1 cellular context compared by ENCODE assay signal in genomic region chr4:53121304-53121865, GRCh38.
TF ChIP-seq lines count a peak whose summit lies in the region.

No MANE protein-coding gene starts in this region.

TF ChIP-seq in IMR-90, 13 proteins besides CTCF, POLR2A, EP300 and RAD21:
- TF ChIP-seq FOS (IDR thresholded peaks at IDR 0.05; ENCODE audit: low read depth, low read length) (no peak), USF2 (IDR thresholded peaks at IDR 0.05; ENCODE audit: low read depth, low read length) (no peak), SMC3 (IDR thresholded peaks at IDR 0.05; ENCODE audit: low read depth, low read length) (no peak), NFE2L2 (IDR thresholded peaks at IDR 0.05; ENCODE audit: low read depth, low read length) (no peak), RCOR1 (IDR thresholded peaks at IDR 0.05; ENCODE audit: insufficient replicate concordance, low read length) (no peak), ELK1 (IDR thresholded peaks at IDR 0.05; ENCODE audit: borderline replicate concordance, low read depth, low read length) (no peak)
